In the genomic region with DNA sequence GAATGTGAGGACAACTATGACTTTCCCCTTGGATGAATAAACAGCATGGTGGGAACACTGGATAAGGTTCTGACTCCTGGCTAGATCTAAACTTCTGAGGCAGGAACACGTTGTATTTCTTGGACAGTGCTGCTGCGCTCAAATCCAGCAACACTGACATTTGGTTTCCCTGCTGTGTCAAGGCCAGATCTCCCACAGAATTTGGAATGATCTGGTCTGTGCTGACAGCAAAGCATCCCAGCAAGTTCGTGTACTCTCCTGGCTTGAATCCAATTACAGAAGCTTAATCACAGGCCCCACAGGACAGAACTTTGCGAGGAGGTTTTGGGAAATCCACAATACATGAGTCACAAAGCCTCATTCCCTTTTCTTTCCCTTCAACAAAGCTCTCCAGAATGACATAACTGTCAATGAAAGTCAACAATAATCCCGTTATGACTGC, we compare ENCODE assay signal across 10 cellular contexts.
A peak's percentile ranks its signal among the peaks of the same experiment; 100 is the strongest.
DNase-seq lines count a peak whose midpoint lies in the region; ATAC-seq, FAIRE-seq and TF ChIP-seq lines count a peak whose summit lies in the region.
"Had no signal": no experiment of that assay in that cellular context is flagged by ENCODE, and none has a peak within 500 bp of the region (broad histone marks: within the 10 kb centered on the region; RNA-seq: fewer than 3 reads in every experiment).

No MANE protein-coding gene starts in this region.

- DNase-seq in DMS53 (lab: John Stamatoyannopoulos, UW) = peak; percentile 4
- DNase-seq in DMS53 treated with DMSO at 0.1 percent for 48 hours (lab: John Stamatoyannopoulos, UW; ENCODE audit: unreplicated experiment) = no peak
- peak; percentile 33 for DNase-seq in medulla oblongata (ENCODE audit: extremely low spot score)
- DNase-seq in ureter (ENCODE audit: low spot score) = peak; percentile 60
- no peak for DNase-seq in posterior cingulate gyrus
- no peak for DNase-seq in H54 (ENCODE audit: insufficient read length, low spot score)
- DNase-seq: effector CD4-positive, alpha-beta T cell; NCI-H187 treated with DMSO at 0.1 percent for 48 hours had no signal

- no peak for FAIRE-seq in H54 (lab: Jason Lieb, UNC)

- no peak for TF ChIP-seq POLR2A in H54 (IDR thresholded peaks at IDR 0.05; ENCODE audit: low read depth, low read length)

- ATAC-seq in esophagus mucosa (peak; percentile 44), HG02759 (IDR thresholded peaks at IDR 0.05; ENCODE audit: unreplicated experiment) (no peak)

- intact Hi-C loops in posterior cingulate gyrus (cut with DNase I) = no loop called here

Comparison
In these comparisons a context has a peak if more than half of its experiments do, and no peak if none do; other contexts are left out.
1. DNase-seq: peak in DMS53 (single experiment), medulla oblongata (single experiment) and ureter (single experiment); none in DMS53 treated with DMSO at 0.1 percent for 48 hours (single experiment), posterior cingulate gyrus (0 of 10) and H54 (single experiment).